ENCODE assay signal across 8 cellular contexts in genomic region chr4:152534541-152535231, GRCh38. TPM values are rescaled to one million over a fixed set of nuclear protein-coding genes. Genes with fewer than 3 reads are reported as not detected.
A peak's percentile ranks its signal among the peaks of the same experiment; 100 is the strongest.
DNase-seq lines count a peak whose midpoint lies in the region; ATAC-seq, FAIRE-seq and TF ChIP-seq lines count a peak whose summit lies in the region.

No MANE protein-coding gene starts in this region.

- H3K36me3 Mint-ChIP-seq in activated naive CD8-positive, alpha-beta T cell treated with anti-CD3 and anti-CD28 coated beads, Interleukin-2, amount 50 U/mL, for 24 hours (ENCODE audit: low read depth): peaks cover 29% of the 10 kb centered on the region

- 3% methylated on average over 33 of the region's 35 CpGs for WGBS in hepatocyte (ENCODE audit: low lambda C conversion rate, missing lambda C conversion rate)

- H3K4me1 ChIP-seq in hepatocyte (ENCODE audit: insufficient read depth): peaks cover 16% of the 10 kb centered on the region

- peak overlapping the region; percentile 84 for H3K9ac ChIP-seq in SK-N-MC (ENCODE audit: insufficient read length)

- peak overlapping the region; percentile 74 for H3K27ac Mint-ChIP-seq in activated naive CD8-positive, alpha-beta T cell treated with anti-CD3 and anti-CD28 coated beads, Interleukin-2, amount 50 U/mL, for 24 hours

- H3K27me3 ChIP-seq in hepatocyte: no peaks in the 10 kb centered on the region

- no peak for TF ChIP-seq CTCF in hepatocyte (IDR thresholded peaks at IDR 0.05; ENCODE audit: poor library complexity)

- no peak overlapping the region for H3K27ac ChIP-seq in SK-N-MC
- H3K27ac ChIP-seq in hepatocyte: peak overlapping the region; percentile 99

- no peak for ATAC-seq in activated naive CD8-positive, alpha-beta T cell treated with anti-CD3 and anti-CD28 coated beads, Interleukin-2, amount 50 U/mL, for 24 hours
- no peak for ATAC-seq in GM18909 (IDR thresholded peaks at IDR 0.05; ENCODE audit: poor library complexity, unreplicated experiment)

- H4K20me1 ChIP-seq in hepatocyte (ENCODE audit: insufficient read depth, poor library complexity, severe bottlenecking): peaks cover 36% of the 10 kb centered on the region

- no peak for FAIRE-seq in RCC 7860 (lab: Jason Lieb, UNC)

- no peaks in the 10 kb centered on the region for H3K9me3 Mint-ChIP-seq in activated naive CD8-positive, alpha-beta T cell treated with anti-CD3 and anti-CD28 coated beads, Interleukin-2, amount 50 U/mL, for 24 hours

- H3K79me2 ChIP-seq in hepatocyte: peaks cover 87% of the 10 kb centered on the region

- H3K36me3 ChIP-seq in SK-N-MC (ENCODE audit: insufficient read depth, low read length) (peaks cover 11% of the 10 kb centered on the region), hepatocyte (replicated peaks; ENCODE audit: insufficient read depth, low read depth) (no peaks in the 10 kb centered on the region)

- H3K9me2 ChIP-seq in hepatocyte (replicated peaks; ENCODE audit: insufficient read depth): no peaks in the 10 kb centered on the region

- no peaks in the 10 kb centered on the region for H3K9me3 ChIP-seq in SK-N-MC (ENCODE audit: low read depth, low read length)
- no peaks in the 10 kb centered on the region for H3K9me3 ChIP-seq in hepatocyte (ENCODE audit: low read depth)

- H2AFZ ChIP-seq in hepatocyte: peak overlapping the region; percentile 60

- DNase-seq in SIG-M5 treated with dmso at 0.1 percent for 504 hours (lab: John Stamatoyannopoulos, UW; ENCODE audit: unreplicated experiment): peak; percentile 39
- no peak for DNase-seq in SIG-M5 (lab: John Stamatoyannopoulos, UW)
- no peak for DNase-seq in SK-N-MC (ENCODE audit: low read depth, low spot score)
- DNase-seq in activated naive CD8-positive, alpha-beta T cell treated with anti-CD3 and anti-CD28 coated beads, Interleukin-2, amount 50 U/mL, for 24 hours: peak; percentile 50
- peak; percentile 57 for DNase-seq in hepatocyte (ENCODE audit: low spot score)
- DNase-seq in skeletal muscle cell (ENCODE audit: low read depth): no peak
- DNase-seq in RCC 7860 (ENCODE audit: low spot score): no peak

- H3K4me3 ChIP-seq in SK-N-MC (peak overlapping the region; percentile 84), hepatocyte (peak overlapping the region; percentile 94), skeletal muscle cell (ENCODE audit: low read depth, low read length) (peak overlapping the region; percentile 98)

- H3K4me1 Mint-ChIP-seq in activated naive CD8-positive, alpha-beta T cell treated with anti-CD3 and anti-CD28 coated beads, Interleukin-2, amount 50 U/mL, for 24 hours: peaks cover 63% of the 10 kb centered on the region

- H3K27me3 Mint-ChIP-seq in activated naive CD8-positive, alpha-beta T cell treated with anti-CD3 and anti-CD28 coated beads, Interleukin-2, amount 50 U/mL, for 24 hours: no peaks in the 10 kb centered on the region

- peak overlapping the region; percentile 92 for H3K4me3 Mint-ChIP-seq in activated naive CD8-positive, alpha-beta T cell treated with anti-CD3 and anti-CD28 coated beads, Interleukin-2, amount 50 U/mL, for 24 hours

- peak overlapping the region; percentile 87 for H3K4me2 ChIP-seq in hepatocyte

RNA-seq across cellular contexts. Expression of gene FBXW7, which starts 1.2 kb away (rescaled TPM):
- total RNA-seq in hepatocyte: 41.4 and 43.5 TPM in 2 replicates
- 16.2 and 23.2 TPM in 2 replicates for polyA plus RNA-seq in hepatocyte

Comparison
In these comparisons a context has a peak if more than half of its experiments do, and no peak if none do; other contexts are left out.
1. DNase-seq: peak in SIG-M5 treated with dmso at 0.1 percent for 504 hours (single experiment), activated naive CD8-positive, alpha-beta T cell treated with anti-CD3 and anti-CD28 coated beads, Interleukin-2, amount 50 U/mL, for 24 hours (single experiment) and hepatocyte (single experiment); none in SIG-M5 (single experiment), SK-N-MC (single experiment), skeletal muscle cell (single experiment) and RCC 7860 (single experiment).
2. Peak in every context shown above with its lines, with median percentiles within 50 percentile points of each other: H3K4me3 ChIP-seq.